7 cellular contexts compared by ENCODE assay signal in genomic region chr17:45586651-45586934, GRCh38.
A peak's percentile ranks its signal among the peaks of the same experiment; 100 is the strongest.
DNase-seq lines count a peak whose midpoint lies in the region; ATAC-seq and TF ChIP-seq lines count a peak whose summit lies in the region.
"Not testable (repeated sequence)": the region's sequence is repeated elsewhere in the genome, so short reads cannot be mapped to it uniquely, and the experiment has no call there.

No MANE protein-coding gene starts in this region.

- H3K27ac ChIP-seq in CD8-positive, alpha-beta T cell (ENCODE audit: low read depth, low read length); HUES6 (ENCODE audit: low read depth, low read length); OCI-LY3 (ENCODE audit: low read length); iPS-20b (ENCODE audit: low read length): not testable (repeated sequence)
- H3K27ac ChIP-seq in prostate gland: peak overlapping the region; percentile 90 to 91

- H3K9me3 Mint-ChIP-seq in CD8-positive, alpha-beta T cell; activated CD4-positive, alpha-beta T cell treated with anti-CD3 and anti-CD28 coated beads, Interleukin-2, amount 10 ng/mL, durations not matched to agents 7 days and 5 days: not testable (repeated sequence)

- H3K27me3 ChIP-seq in CD8-positive, alpha-beta T cell (ENCODE audit: insufficient read depth, low read length); HUES6 (ENCODE audit: control insufficient read depth, insufficient read depth, low read length); OCI-LY3 (ENCODE audit: low read depth, low read length); iPS-20b (ENCODE audit: insufficient read depth, low read length); prostate gland (replicated peaks; ENCODE audit: insufficient read depth): not testable (repeated sequence)

- not testable (repeated sequence) for H3K27me3 Mint-ChIP-seq in CD8-positive, alpha-beta T cell (ENCODE audit: low read depth); activated CD4-positive, alpha-beta T cell treated with anti-CD3 and anti-CD28 coated beads, Interleukin-2, amount 10 ng/mL, durations not matched to agents 7 days and 5 days

- H3K79me2 ChIP-seq in OCI-LY3 (ENCODE audit: low read length): peaks cover 30% of the 10 kb centered on the region

- H3K36me3 Mint-ChIP-seq in CD8-positive, alpha-beta T cell: peaks cover 14% of the 10 kb centered on the region
- not testable (repeated sequence) for H3K36me3 Mint-ChIP-seq in activated CD4-positive, alpha-beta T cell treated with anti-CD3 and anti-CD28 coated beads, Interleukin-2, amount 10 ng/mL, durations not matched to agents 7 days and 5 days (ENCODE audit: low read depth)

- H2AFZ ChIP-seq in OCI-LY3 (ENCODE audit: low read depth, low read length): not testable (repeated sequence)

- H3K4me1 ChIP-seq in CD8-positive, alpha-beta T cell (ENCODE audit: insufficient read depth, low read length): peaks cover 19% of the 10 kb centered on the region
- not testable (repeated sequence) for H3K4me1 ChIP-seq in HUES6 (ENCODE audit: control insufficient read depth, insufficient read depth, low read length); OCI-LY3 (ENCODE audit: low read length); iPS-20b (ENCODE audit: insufficient read depth, low read length); prostate gland (replicated peaks)

- DNase-seq in CD8-positive, alpha-beta T cell; activated CD4-positive, alpha-beta T cell treated with anti-CD3 and anti-CD28 coated beads, Interleukin-2, amount 10 ng/mL, durations not matched to agents 7 days and 5 days; prostate gland (ENCODE audit: low spot score): not testable (repeated sequence)
- peak; percentile 52 for DNase-seq in cerebellar cortex (ENCODE audit: low spot score)

- WGBS in prostate gland: 84% methylated on average over 6 of the region's 6 CpGs

- TF ChIP-seq CTCF in CD8-positive, alpha-beta T cell (IDR thresholded peaks at IDR 0.05); OCI-LY3 (IDR thresholded peaks at IDR 0.05; ENCODE audit: low read depth, low read length); prostate gland (IDR thresholded peaks at IDR 0.05): not testable (repeated sequence)

- not testable (repeated sequence) for H4K20me1 ChIP-seq in OCI-LY3 (ENCODE audit: insufficient read depth, low read length)

- not testable (repeated sequence) for H3K9ac ChIP-seq in HUES6 (ENCODE audit: low read length); OCI-LY3 (ENCODE audit: low read length); iPS-20b (ENCODE audit: low read depth, low read length)

- peaks cover 21% of the 10 kb centered on the region for H3K4me1 Mint-ChIP-seq in CD8-positive, alpha-beta T cell (ENCODE audit: low read depth)
- H3K4me1 Mint-ChIP-seq in activated CD4-positive, alpha-beta T cell treated with anti-CD3 and anti-CD28 coated beads, Interleukin-2, amount 10 ng/mL, durations not matched to agents 7 days and 5 days: peaks cover 22% of the 10 kb centered on the region

- intact Hi-C loops in CD8-positive, alpha-beta T cell (cut with DNase I, micrococcal nuclease); prostate gland (cut with DNase I): not testable (repeated sequence)

- CTCF ChIA-PET in CD8-positive, alpha-beta T cell (lab: Charles Lee); activated CD4-positive, alpha-beta T cell treated with anti-CD3 and anti-CD28 coated beads, Interleukin-2, amount 10 ng/mL, durations not matched to agents 7 days and 5 days (lab: Charles Lee): not testable (repeated sequence)

- H3K4me2 ChIP-seq in OCI-LY3 (ENCODE audit: low read length): peak overlapping the region; percentile 96

- H3K9me3 ChIP-seq in CD8-positive, alpha-beta T cell (ENCODE audit: low read length); HUES6 (ENCODE audit: control insufficient read depth, insufficient read depth, low read depth, low read length); OCI-LY3 (ENCODE audit: insufficient read depth, low read length); iPS-20b (ENCODE audit: insufficient read depth, low read depth, low read length); prostate gland: not testable (repeated sequence)

- H3K4me3 ChIP-seq in CD8-positive, alpha-beta T cell (ENCODE audit: low read depth, low read length); prostate gland: not testable (repeated sequence)
- H3K4me3 ChIP-seq in HUES6 (ENCODE audit: low read depth, low read length) (0 out of 2 replicates have a peak overlapping the region, but pooled peaks have one; percentile 82), OCI-LY3 (ENCODE audit: low read length) (peak overlapping the region; percentile 94), iPS-20b (ENCODE audit: low read length) (peak overlapping the region; percentile 78; the same call in 1 of the 2 replicates)

- TF ChIP-seq POLR2A in prostate gland (IDR thresholded peaks at IDR 0.05): not testable (repeated sequence)

- H3K27ac Mint-ChIP-seq in CD8-positive, alpha-beta T cell; activated CD4-positive, alpha-beta T cell treated with anti-CD3 and anti-CD28 coated beads, Interleukin-2, amount 10 ng/mL, durations not matched to agents 7 days and 5 days: not testable (repeated sequence)

- peak overlapping the region; percentile 96 for H3K4me3 Mint-ChIP-seq in CD8-positive, alpha-beta T cell
- peak overlapping the region; percentile 34 for H3K4me3 Mint-ChIP-seq in activated CD4-positive, alpha-beta T cell treated with anti-CD3 and anti-CD28 coated beads, Interleukin-2, amount 10 ng/mL, durations not matched to agents 7 days and 5 days

- POLR2A ChIA-PET in CD8-positive, alpha-beta T cell (lab: Charles Lee); activated CD4-positive, alpha-beta T cell treated with anti-CD3 and anti-CD28 coated beads, Interleukin-2, amount 10 ng/mL, durations not matched to agents 7 days and 5 days (lab: Charles Lee): not testable (repeated sequence)

- not testable (repeated sequence) for H3K36me3 ChIP-seq in CD8-positive, alpha-beta T cell (ENCODE audit: insufficient read depth, low read length); HUES6 (ENCODE audit: control insufficient read depth, insufficient read depth, low read length); OCI-LY3 (replicated peaks; ENCODE audit: low read depth, low read length); prostate gland
- H3K36me3 ChIP-seq in iPS-20b (ENCODE audit: insufficient read depth, low read depth, low read length): peaks cover 13% of the 10 kb centered on the region

- not testable (repeated sequence) for ATAC-seq in CD8-positive, alpha-beta T cell
